Comparison of ENCODE assay signal across 14 cellular contexts in the genomic region with DNA sequence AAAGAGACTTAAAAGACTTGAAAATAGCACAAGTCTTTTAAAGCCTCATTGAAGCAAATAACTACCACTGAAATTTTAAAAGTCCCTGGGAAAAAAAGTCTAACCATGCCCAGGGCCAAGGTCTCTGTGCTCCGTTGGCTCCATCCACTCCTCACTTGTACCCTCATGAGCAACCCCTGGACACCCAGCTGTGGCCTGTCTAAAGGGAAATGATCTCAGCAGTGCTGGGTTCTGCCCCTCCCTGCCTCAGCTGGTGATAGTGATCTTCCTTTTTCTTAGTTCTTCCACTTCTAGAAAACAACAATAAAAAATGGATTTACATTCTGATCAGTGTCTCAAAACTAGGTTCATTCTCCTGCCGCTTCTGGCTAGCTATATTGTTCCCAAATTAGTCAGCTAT.
DNase-seq lines count a peak whose midpoint lies in the region; ATAC-seq and TF ChIP-seq lines count a peak whose summit lies in the region.
"Had no signal": no experiment of that assay in that cellular context is flagged by ENCODE, and none has a peak within 500 bp of the region (broad histone marks: within the 10 kb centered on the region; RNA-seq: fewer than 3 reads in every experiment).

No MANE protein-coding gene starts in this region.

- H2BK12ac ChIP-seq in mesenchymal stem cell (ENCODE audit: low read length in 2 of 2) = no peak overlapping the region

- intact Hi-C loops in left ventricle myocardium inferior (cut with micrococcal nuclease) (no loop called here), left cardiac atrium (cut with DNase I) (no loop called here)

- peaks cover 6% of the 10 kb centered on the region for H3K4me1 ChIP-seq in left ventricle myocardium inferior
- no peaks in the 10 kb centered on the region for H3K4me1 ChIP-seq in mesenchymal stem cell (ENCODE audit: control insufficient read depth, insufficient read depth, low read depth, low read length)
- H3K4me1 ChIP-seq: BLaER1 treated with 17β-estradiol and CSF1 and Interleukin-3, amounts not matched to agents 10 nM and 100 nM; HAP-1 had no signal

- H3K4me1 Mint-ChIP-seq in activated T-cell treated with anti-CD3 and anti-CD28 coated beads, Interleukin-2, amount 50 U/mL, for 72 hours (ENCODE audit: low read depth) = no peaks in the 10 kb centered on the region
- H3K4me1 Mint-ChIP-seq: B cell had no signal

- no peak overlapping the region for H3K4me3 Mint-ChIP-seq in activated T-cell treated with anti-CD3 and anti-CD28 coated beads, Interleukin-2, amount 50 U/mL, for 72 hours
- H3K4me3 Mint-ChIP-seq: B cell; CD8-positive, alpha-beta T cell had no signal

- H2AK5ac ChIP-seq in mesenchymal stem cell (ENCODE audit: low read length, severe bottlenecking) = no peak overlapping the region

- H3K27me3 ChIP-seq in left ventricle myocardium inferior (ENCODE audit: low read depth) (no peaks in the 10 kb centered on the region), mesenchymal stem cell (ENCODE audit: control insufficient read depth in 1 of 2, insufficient read depth in 1 of 2, low read length in 2 of 2) (no peaks in the 10 kb centered on the region)
- H3K27me3 ChIP-seq: BLaER1 treated with 17β-estradiol and CSF1 and Interleukin-3, amounts not matched to agents 10 nM and 100 nM had no signal

- H3K36me3 Mint-ChIP-seq in activated T-cell treated with anti-CD3 and anti-CD28 coated beads, Interleukin-2, amount 50 U/mL, for 72 hours (ENCODE audit: insufficient read depth in 2 of 2) = no peaks in the 10 kb centered on the region
- H3K36me3 Mint-ChIP-seq: CD8-positive, alpha-beta T cell had no signal

- H4K91ac ChIP-seq in mesenchymal stem cell (ENCODE audit: low read length) = no peak overlapping the region

- H3K9ac ChIP-seq in mesenchymal stem cell (ENCODE audit: low read length) = no peak overlapping the region
- H3K9ac ChIP-seq: BLaER1 treated with 17β-estradiol and CSF1 and Interleukin-3, amounts not matched to agents 10 nM and 100 nM had no signal

- no peaks in the 10 kb centered on the region for H3K79me1 ChIP-seq in mesenchymal stem cell (replicated peaks; ENCODE audit: low read length, poor library complexity, severe bottlenecking)

- no peak overlapping the region for H2AFZ ChIP-seq in mesenchymal stem cell (ENCODE audit: low read depth, low read length)

- no peak for TF ChIP-seq CTCF in left ventricle myocardium inferior (IDR thresholded peaks at IDR 0.05; ENCODE audit: borderline replicate concordance)

- no peak overlapping the region for H3K14ac ChIP-seq in mesenchymal stem cell (ENCODE audit: low read length in 2 of 2)

- H3K4me2 ChIP-seq in mesenchymal stem cell (ENCODE audit: low read length, poor library complexity, severe bottlenecking) = no peak overlapping the region
- H3K4me2 ChIP-seq: BLaER1 treated with 17β-estradiol and CSF1 and Interleukin-3, amounts not matched to agents 10 nM and 100 nM had no signal

- H3K18ac ChIP-seq in mesenchymal stem cell (ENCODE audit: low read depth in 1 of 2, low read length in 2 of 2) = no peak overlapping the region

- H3K36me3 ChIP-seq in left ventricle myocardium inferior (no peaks in the 10 kb centered on the region), mesenchymal stem cell (ENCODE audit: control insufficient read depth in 1 of 2, insufficient read depth in 2 of 2, low read depth in 1 of 2, low read length in 2 of 2) (no peaks in the 10 kb centered on the region)
- H3K36me3 ChIP-seq: BLaER1 treated with 17β-estradiol and CSF1 and Interleukin-3, amounts not matched to agents 10 nM and 100 nM; HAP-1 had no signal

- H3K9me3 ChIP-seq in left ventricle myocardium inferior (replicated peaks) (peaks cover under 1% of the 10 kb centered on the region), mesenchymal stem cell (ENCODE audit: control insufficient read depth, low read length) (peaks cover 5% of the 10 kb centered on the region)
- H3K9me3 ChIP-seq: BLaER1 treated with 17β-estradiol and CSF1 and Interleukin-3, amounts not matched to agents 10 nM and 100 nM; HAP-1 had no signal

- no peak overlapping the region for H3K23ac ChIP-seq in mesenchymal stem cell (ENCODE audit: low read length in 2 of 2)

- no peak overlapping the region for H3K27ac Mint-ChIP-seq in activated T-cell treated with anti-CD3 and anti-CD28 coated beads, Interleukin-2, amount 50 U/mL, for 72 hours
- H3K27ac Mint-ChIP-seq: B cell; CD8-positive, alpha-beta T cell had no signal

- H3K4ac ChIP-seq in mesenchymal stem cell (ENCODE audit: low read depth in 1 of 2, low read length in 2 of 2) = no peak overlapping the region

- peak overlapping the region; percentile 15 for H2BK120ac ChIP-seq in mesenchymal stem cell (ENCODE audit: low read depth, low read length)

- WGBS in mesenchymal stem cell = 100% methylated on average over 1 of the region's 2 CpGs

- H2BK5ac ChIP-seq in mesenchymal stem cell (ENCODE audit: low read depth, low read length, poor library complexity, severe bottlenecking) = no peak overlapping the region

- no peak overlapping the region for H4K8ac ChIP-seq in mesenchymal stem cell (ENCODE audit: low read length)

- no peak for DNase-seq in left ventricle myocardium inferior
- DNase-seq in left cardiac atrium = no peak
- DNase-seq in RPMI8226 = peak; percentile 12
- DNase-seq in mesenchymal stem cell = no peak
- no peak for DNase-seq in activated T-cell treated with anti-CD3 and anti-CD28 coated beads, Interleukin-2, amount 50 U/mL, for 72 hours
- no peak for DNase-seq in NCI-H2171 (lab: John Stamatoyannopoulos, UW)
- no peak for DNase-seq in inferior parietal cortex (ENCODE audit: extremely low spot score)
- DNase-seq: Calu3; CD8-positive, alpha-beta T cell; DMS79 treated with DMSO at 0.1 percent for 48 hours; GF-D8 had no signal

- H3K27ac ChIP-seq in left ventricle myocardium inferior (replicated peaks) (peak overlapping the region; percentile 13), mesenchymal stem cell (ENCODE audit: low read length, poor library complexity, severe bottlenecking) (no peak overlapping the region)
- H3K27ac ChIP-seq: BLaER1 treated with 17β-estradiol and CSF1 and Interleukin-3, amounts not matched to agents 10 nM and 100 nM had no signal

- no peaks in the 10 kb centered on the region for H3K27me3 Mint-ChIP-seq in activated T-cell treated with anti-CD3 and anti-CD28 coated beads, Interleukin-2, amount 50 U/mL, for 72 hours (ENCODE audit: low read depth)
- H3K27me3 Mint-ChIP-seq: B cell had no signal

- H2BK15ac ChIP-seq in mesenchymal stem cell (ENCODE audit: low read depth, poor library complexity, severe bottlenecking) = no peak overlapping the region

- peaks cover 1 to 8% of the 10 kb centered on the region in 2 donors for H3K9me3 Mint-ChIP-seq in activated T-cell treated with anti-CD3 and anti-CD28 coated beads, Interleukin-2, amount 50 U/mL, for 72 hours
- H3K9me3 Mint-ChIP-seq: CD8-positive, alpha-beta T cell had no signal

- H3K4me3 ChIP-seq in left ventricle myocardium inferior = no peak overlapping the region
- H3K4me3 ChIP-seq in mesenchymal stem cell (ENCODE audit: insufficient read depth in 1 of 2, low read depth in 1 of 2, low read length in 2 of 2) = no peak overlapping the region
- H3K4me3 ChIP-seq: BLaER1 treated with 17β-estradiol and CSF1 and Interleukin-3, amounts not matched to agents 10 nM and 100 nM; HAP-1 had no signal

- no peak for ATAC-seq in left cardiac atrium
- ATAC-seq in activated T-cell treated with anti-CD3 and anti-CD28 coated beads, Interleukin-2, amount 50 U/mL, for 72 hours (replicated peaks in 1 of 2) = no peak
- ATAC-seq: CD8-positive, alpha-beta T cell had no signal
